30 cellular contexts compared by ENCODE assay signal in genomic region chr7:125480762-125481161, GRCh38.
"Had no signal": no experiment of that assay in that cellular context is flagged by ENCODE, and none has a peak within 500 bp of the region (broad histone marks: within the 10 kb centered on the region; RNA-seq: fewer than 3 reads in every experiment).

No MANE protein-coding gene starts in this region.

- H3K4me3 ChIP-seq: adrenal gland, body of pancreas, breast epithelium, SJCRH30, SK-N-MC had no signal

- H3K4me3 Mint-ChIP-seq: activated B cell treated with CpG ODN at 0.5 μM for 24 hours; activated CD4-positive, alpha-beta memory T cell treated with anti-CD3 and anti-CD28 coated beads for 36 hours; activated naive CD4-positive, alpha-beta T cell treated with anti-CD3 and anti-CD28 coated beads for 36 hours; activated T-cell treated with anti-CD3 and anti-CD28 coated beads, Interleukin-2, amount 50 U/mL, for 4 hours; activated T-helper 1 cell treated with anti-CD3 and anti-CD28 coated beads, Interleukin-12 subunit alpha, Interleukin-12 subunit beta, Interleukin-2, Interleukin-4 antibody, amounts not matched to agents 30 ng/mL and 10 ng/mL and 1 ng/mL, durations not matched to agents 14 hours and 24 hours and 36 hours; T-helper 2 cell treated with Interferon-gamma antibody and Interleukin-4, amounts not matched to agents 5 μg/mL and 100 μg/mL, for 36 hours had no signal

- H3K4me1 ChIP-seq: adrenal gland, body of pancreas, breast epithelium, SJCRH30 had no signal

- H3K36me3 Mint-ChIP-seq: activated CD4-positive, alpha-beta memory T cell treated with anti-CD3 and anti-CD28 coated beads for 36 hours; activated naive CD4-positive, alpha-beta T cell treated with anti-CD3 and anti-CD28 coated beads, Interleukin-2, amount 50 U/mL, for 72 hours had no signal

- H3K27me3 Mint-ChIP-seq: activated B cell treated with CpG ODN at 0.5 μM for 24 hours; activated CD4-positive, alpha-beta memory T cell treated with anti-CD3 and anti-CD28 coated beads for 36 hours had no signal

- H3K27ac ChIP-seq: adrenal gland, body of pancreas, breast epithelium, KMS-11, SJCRH30, SK-N-MC had no signal

- H3K4me1 Mint-ChIP-seq: activated B cell treated with CpG ODN at 0.5 μM for 24 hours had no signal

- H3K27ac Mint-ChIP-seq: activated B cell treated with CpG ODN at 0.5 μM for 24 hours; activated CD4-positive, alpha-beta memory T cell treated with anti-CD3 and anti-CD28 coated beads for 36 hours; activated naive CD4-positive, alpha-beta T cell treated with anti-CD3 and anti-CD28 coated beads for 36 hours; activated naive CD4-positive, alpha-beta T cell treated with anti-CD3 and anti-CD28 coated beads, Interleukin-2, amount 50 U/mL, for 72 hours; activated T-helper 1 cell treated with anti-CD3 and anti-CD28 coated beads, Interleukin-12 subunit alpha, Interleukin-12 subunit beta, Interleukin-2, Interleukin-4 antibody, amounts not matched to agents 30 ng/mL and 10 ng/mL and 1 ng/mL, durations not matched to agents 14 hours and 24 hours and 36 hours; T-helper 2 cell treated with Interferon-gamma antibody and Interleukin-4, amounts not matched to agents 5 μg/mL and 100 μg/mL, for 36 hours had no signal

- H3K36me3 ChIP-seq: adrenal gland, breast epithelium, SJCRH30 had no signal

- H3K9ac ChIP-seq: KMS-11 had no signal

- H3K9me3 Mint-ChIP-seq: activated B cell treated with CpG ODN at 0.5 μM for 24 hours; activated naive CD4-positive, alpha-beta T cell treated with anti-CD3 and anti-CD28 coated beads for 36 hours; T-helper 2 cell treated with Interferon-gamma antibody and Interleukin-4, amounts not matched to agents 5 μg/mL and 100 μg/mL, for 36 hours had no signal

- ATAC-seq: activated naive CD4-positive, alpha-beta T cell treated with anti-CD3 and anti-CD28 coated beads, Interleukin-2, amount 50 U/mL, for 72 hours; activated T-cell treated with anti-CD3 and anti-CD28 coated beads, Interleukin-2, amount 50 U/mL, for 4 hours; body of pancreas; Panc1 had no signal

- DNase-seq: activated B cell treated with CpG ODN at 0.5 μM for 24 hours; activated CD4-positive, alpha-beta memory T cell treated with anti-CD3 and anti-CD28 coated beads for 36 hours; activated CD4-positive, alpha-beta T cell treated with anti-CD3 and anti-CD28 coated beads for 4 hours; activated CD4-positive, alpha-beta T cell treated with anti-CD3 and anti-CD28 coated beads, Interleukin-2, amount 50 U/mL, for 1 hour; activated CD4-positive, CD25-positive, alpha-beta regulatory T cell treated with anti-CD3 and anti-CD28 coated beads, Interleukin-2, amount 50 U/mL, for 72 hours; activated CD8-positive, alpha-beta memory T cell treated with anti-CD3 and anti-CD28 coated beads, Interleukin-2, amount 50 U/mL, for 4 hours; activated gamma-delta T cell treated with Interleukin-2 at 50 U/mL for 16 hours; activated naive CD4-positive, alpha-beta T cell treated with anti-CD3 and anti-CD28 coated beads for 36 hours; activated T-cell treated with anti-CD3 and anti-CD28 coated beads for 4 hours; activated T-cell treated with anti-CD3 and anti-CD28 coated beads, Interleukin-2, amount 50 U/mL, for 4 hours; adrenal gland; body of pancreas; MM.1S; MV-4-11; NCI-H1092; NCI-H1436 treated with DMSO at 0.1 percent for 48 hours; NCI-H1694 treated with DMSO at 0.1 percent for 48 hours; NCI-H2029; NCI-H345; NCI-H526; NCI-H748 treated with DMSO at 0.1 percent for 48 hours; SHP77; SJCRH30 had no signal

- H3K9me3 ChIP-seq: body of pancreas, breast epithelium, SJCRH30 had no signal

- H3K27me3 ChIP-seq: adrenal gland, body of pancreas, breast epithelium, SJCRH30 had no signal

- H3K4me2 ChIP-seq: KMS-11 had no signal
